ENCODE assay signal across 8 cellular contexts in the genomic region with DNA sequence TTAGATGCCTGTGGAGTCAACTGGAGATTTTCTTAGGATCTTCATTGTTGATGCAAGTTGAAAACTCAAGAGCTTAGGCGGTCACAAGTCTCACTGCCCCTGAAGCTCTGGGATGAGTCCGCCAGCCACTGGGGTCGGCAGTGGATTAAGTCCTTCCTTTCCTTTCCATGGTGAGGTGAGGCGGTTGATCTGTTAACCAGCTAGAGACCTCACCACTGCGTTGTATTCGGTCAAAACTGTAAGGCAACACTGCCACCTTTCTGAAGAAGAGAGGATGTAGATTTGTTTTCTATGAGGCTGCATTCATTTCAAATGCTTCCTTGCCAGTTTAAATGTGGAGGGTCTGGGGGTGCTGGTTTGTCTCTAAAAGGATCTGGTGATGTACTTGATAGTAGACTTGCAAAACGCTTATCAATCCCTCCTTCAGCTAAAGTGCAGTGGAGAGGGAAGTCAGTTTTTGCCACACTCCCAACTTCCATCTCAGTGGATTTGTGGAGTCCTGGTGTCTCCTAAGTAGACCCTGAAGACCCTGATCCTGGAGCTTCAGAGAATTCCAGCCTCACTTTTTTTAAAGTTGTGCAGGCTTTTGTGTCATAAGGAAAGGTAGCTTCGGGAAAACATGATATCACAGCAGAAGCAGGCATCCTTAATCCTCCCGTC. TPM values are rescaled to one million over a fixed set of nuclear protein-coding genes. Genes with fewer than 3 reads are reported as not detected.
DNase-seq lines count a peak whose midpoint lies in the region; ATAC-seq, FAIRE-seq and TF ChIP-seq lines count a peak whose summit lies in the region.

No MANE protein-coding gene starts in this region.

- 14 to 19% methylated on average over 9 of the region's 9 CpGs for WGBS in thyroid gland, 2 donors

- H3K27me3 Mint-ChIP-seq in HFFc6 (ENCODE audit: insufficient read depth): peaks cover 1% of the 10 kb centered on the region; the same call in 1 of the 2 replicates
- H3K27me3 Mint-ChIP-seq in astrocyte (ENCODE audit: low read depth, unreplicated experiment): peaks cover 14% of the 10 kb centered on the region
- H3K27me3 Mint-ChIP-seq in activated T-cell treated with anti-CD3 and anti-CD28 coated beads, Interleukin-2, amount 50 U/mL, for 4 hours (ENCODE audit: low read depth): peaks cover 49% of the 10 kb centered on the region

- H3K79me2 ChIP-seq in astrocyte (ENCODE audit: insufficient read depth, low read length): no peaks in the 10 kb centered on the region

- no peaks in the 10 kb centered on the region for H3K9me3 ChIP-seq in astrocyte (ENCODE audit: insufficient read depth, low read depth, low read length)
- no peaks in the 10 kb centered on the region for H3K9me3 ChIP-seq in thyroid gland

- intact Hi-C loops in thyroid gland (cut with DNase I): loop anchor here (5.0 to 10.0 kb wide), 3 partner anchors 123 to 410 kb away; no protein-coding TSS in a partner anchor

- no peak overlapping the region for H3K27ac ChIP-seq in astrocyte (ENCODE audit: low read depth, low read length)
- no peak overlapping the region for H3K27ac ChIP-seq in thyroid gland

- H3K4me1 ChIP-seq in astrocyte (ENCODE audit: insufficient read depth, low read length) (peaks cover 7% of the 10 kb centered on the region), thyroid gland (peaks cover 3 to 10% of the 10 kb centered on the region in 2 donors)

- no peaks in the 10 kb centered on the region for H3K36me3 ChIP-seq in astrocyte (ENCODE audit: insufficient read depth, low read length)
- H3K36me3 ChIP-seq in thyroid gland: no peaks in the 10 kb centered on the region

- H3K4me2 ChIP-seq in astrocyte (ENCODE audit: low read length): peak overlapping the region; percentile 49

- H3K36me3 Mint-ChIP-seq in HFFc6 (ENCODE audit: low read depth) (no peaks in the 10 kb centered on the region), astrocyte (ENCODE audit: low read depth, unreplicated experiment) (no peaks in the 10 kb centered on the region)
- H3K36me3 Mint-ChIP-seq in activated T-cell treated with anti-CD3 and anti-CD28 coated beads, Interleukin-2, amount 50 U/mL, for 4 hours (ENCODE audit: insufficient read depth): no peaks in the 10 kb centered on the region

- no peak for ATAC-seq in HG03378 (IDR thresholded peaks at IDR 0.05; ENCODE audit: unreplicated experiment)
- ATAC-seq in activated T-cell treated with anti-CD3 and anti-CD28 coated beads, Interleukin-2, amount 50 U/mL, for 4 hours: no peak

- DNase-seq in AG09319 (ENCODE audit: extremely low read depth, low read depth): peak; percentile 23
- peak; percentile 71 for DNase-seq in HFFc6
- peak; percentile 38 for DNase-seq in astrocyte (ENCODE audit: low read depth)
- DNase-seq in thyroid gland: peak; percentile 8 to 17
- no peak for DNase-seq in activated CD4-positive, CD25-positive, alpha-beta regulatory T cell treated with anti-CD3 and anti-CD28 coated beads, Interleukin-2, amount 50 U/mL, for 72 hours
- no peak for DNase-seq in activated T-cell treated with anti-CD3 and anti-CD28 coated beads, Interleukin-2, amount 50 U/mL, for 4 hours

- H3K27ac Mint-ChIP-seq in HFFc6: peak overlapping the region; percentile 36; the same call in 1 of the 2 replicates
- no peak overlapping the region for H3K27ac Mint-ChIP-seq in astrocyte (ENCODE audit: unreplicated experiment)

- H3K4me1 Mint-ChIP-seq in HFFc6 (ENCODE audit: low read depth): peaks cover 37% of the 10 kb centered on the region
- peaks cover 6% of the 10 kb centered on the region for H3K4me1 Mint-ChIP-seq in astrocyte (ENCODE audit: low read depth, unreplicated experiment)
- H3K4me1 Mint-ChIP-seq in activated T-cell treated with anti-CD3 and anti-CD28 coated beads, Interleukin-2, amount 50 U/mL, for 4 hours (ENCODE audit: low read depth): no peaks in the 10 kb centered on the region

- H3K27me3 ChIP-seq in astrocyte (ENCODE audit: insufficient read depth, low read length) (peaks cover 13% of the 10 kb centered on the region), thyroid gland (peaks cover 3% of the 10 kb centered on the region)

- peak; percentile 55 for TF ChIP-seq CTCF in AG09319 (IDR thresholded peaks at IDR 0.05; ENCODE audit: low read depth, low read length)
- peak; percentile 79 for TF ChIP-seq CTCF in HFFc6 (IDR thresholded peaks at IDR 0.05)
- TF ChIP-seq CTCF in astrocyte (IDR thresholded peaks at IDR 0.05; ENCODE audit: insufficient read depth, low read depth, low read length): peak; percentile 61
- TF ChIP-seq CTCF in thyroid gland (IDR thresholded peaks at IDR 0.05): peak in 4 of 6 experiments; percentile 33 to 68 (median 53)

- no peak overlapping the region for H2AFZ ChIP-seq in astrocyte (ENCODE audit: low read depth, low read length)

- H3K4me3 Mint-ChIP-seq in HFFc6: peak overlapping the region; percentile 92
- H3K4me3 Mint-ChIP-seq in astrocyte (ENCODE audit: unreplicated experiment): no peak overlapping the region
- no peak overlapping the region for H3K4me3 Mint-ChIP-seq in activated T-cell treated with anti-CD3 and anti-CD28 coated beads, Interleukin-2, amount 50 U/mL, for 4 hours

- H4K20me1 ChIP-seq in astrocyte (ENCODE audit: insufficient read depth, low read length): no peaks in the 10 kb centered on the region

- peak overlapping the region; percentile 6 for H3K9ac ChIP-seq in astrocyte (ENCODE audit: low read length)

- H3K4me3 ChIP-seq in astrocyte (ENCODE audit: insufficient read depth, low read depth, low read length) (no peak overlapping the region), thyroid gland (replicated peaks in 1 of 3) (no peak overlapping the region)

- no peak for TF ChIP-seq POLR2A in thyroid gland (IDR thresholded peaks at IDR 0.05)

- FAIRE-seq in astrocyte (lab: Jason Lieb, UNC) (peak; percentile 96), islet of Langerhans (lab: Jason Lieb, UNC) (peak; percentile 97)

- H3K9me3 Mint-ChIP-seq in HFFc6 (no peaks in the 10 kb centered on the region), astrocyte (ENCODE audit: unreplicated experiment) (no peaks in the 10 kb centered on the region)
- no peaks in the 10 kb centered on the region for H3K9me3 Mint-ChIP-seq in activated T-cell treated with anti-CD3 and anti-CD28 coated beads, Interleukin-2, amount 50 U/mL, for 4 hours

RNA-seq across cellular contexts. Expression of a gene that starts 1.7 kb away (rescaled TPM):
- 1 to 10 TPM; 6.5 to 8.5 (median 7.1) TPM for total RNA-seq in HFFc6 (2021; fragmentation: NEBNext Ultra II Directional; extraction: Animal tissue kit (Norgen Biotek cat#: 25700))
- total RNA-seq in astrocyte: 1.4 and 2.8 TPM in 2 replicates
- total RNA-seq in thyroid gland: 1 to 10 TPM in 2 of 4 donors, under 1 TPM in 2; 0.29 to 1.9 (median 0.98) TPM
- under 1 TPM in 1 of 3 donors, not detected in 2; 0.03 TPM for total RNA-seq in activated T-cell treated with anti-CD3 and anti-CD28 coated beads, Interleukin-2, amount 50 U/mL, for 4 hours

Comparison
In these comparisons a context has a peak if more than half of its experiments do, and no peak if none do; other contexts are left out.
1. DNase-seq: peak in AG09319 (single experiment), HFFc6 (single experiment), astrocyte (single experiment) and thyroid gland (2 of 2); none in activated CD4-positive, CD25-positive, alpha-beta regulatory T cell treated with anti-CD3 and anti-CD28 coated beads, Interleukin-2, amount 50 U/mL, for 72 hours (single experiment) and activated T-cell treated with anti-CD3 and anti-CD28 coated beads, Interleukin-2, amount 50 U/mL, for 4 hours (single experiment).
2. Peak in every context shown above with its lines, with median percentiles within 50 percentile points of each other: CTCF ChIP-seq.